In genomic region chr6:77463308-77463880, GRCh38 we compare ENCODE assay signal across 10 cellular contexts. TPM values are rescaled to one million over a fixed set of nuclear protein-coding genes. Genes with fewer than 3 reads are reported as not detected.
DNase-seq lines count a peak whose midpoint lies in the region; ATAC-seq and TF ChIP-seq lines count a peak whose summit lies in the region.
"Had no signal": no experiment of that assay in that cellular context is flagged by ENCODE, and none has a peak within 500 bp of the region (broad histone marks: within the 10 kb centered on the region; RNA-seq: fewer than 3 reads in every experiment).

Gene HTR1B, minus strand, starts transcription at chr6:77463491. Its CDS starts 88 bp downstream, at chr6:77463403.

- peak within 1 kb of the TSS; percentile 72 for H3K27ac ChIP-seq in caudate nucleus (ENCODE audit: low read depth, low read length)
- H3K27ac ChIP-seq in lung (ENCODE audit: low read depth in 1 of 2, low read length in 1 of 2) = peak within 1 kb of the TSS in 1 of 2 donors; percentile 32
- no peak within 1 kb of the TSS for H3K27ac ChIP-seq in transverse colon
- H3K27ac ChIP-seq: BLaER1, HL-60 had no signal

- H3K4me3 ChIP-seq in lung (peak within 1 kb of the TSS; percentile 30), transverse colon (peak within 1 kb of the TSS in 3 of 4 donors; percentile 14 to 37 (median 27))
- H3K4me3 ChIP-seq: BLaER1 had no signal

- DNase-seq in T-helper 2 cell treated with Interferon-gamma antibody and Interleukin-4, amounts not matched to agents 5 μg/mL and 100 μg/mL, for 36 hours (ENCODE audit: low spot score) = no peak
- DNase-seq in T-helper 2 cell (no peak), caudate nucleus (lab: John Stamatoyannopoulos, UW) (peak in 23 of 61 donors; percentile 7 to 66 (median 42)), lung (ENCODE audit: low spot score) (no peak), transverse colon (no peak), KG1 (lab: John Stamatoyannopoulos, UW) (no peak)
- no peak for DNase-seq in NK-92 treated with Interleukin-12 subunit alpha and Interleukin-12 subunit beta, amount 100 ng/mL, for 24 hours (lab: John Stamatoyannopoulos, UW)

- no peak within 1 kb of the TSS for H3K27ac Mint-ChIP-seq in T-helper 2 cell treated with Interferon-gamma antibody and Interleukin-4, amounts not matched to agents 5 μg/mL and 100 μg/mL, for 36 hours

- peak within 1 kb of the TSS; percentile 30 for H3K4me3 Mint-ChIP-seq in T-helper 2 cell treated with Interferon-gamma antibody and Interleukin-4, amounts not matched to agents 5 μg/mL and 100 μg/mL, for 36 hours

- peaks cover 3% of the 10 kb centered on the region for H3K36me3 Mint-ChIP-seq in T-helper 2 cell treated with Interferon-gamma antibody and Interleukin-4, amounts not matched to agents 5 μg/mL and 100 μg/mL, for 36 hours (ENCODE audit: low read depth)

- no peak for TF ChIP-seq EP300 in transverse colon (IDR thresholded peaks at IDR 0.05; ENCODE audit: low read depth)

- H3K4me1 Mint-ChIP-seq in T-helper 2 cell treated with Interferon-gamma antibody and Interleukin-4, amounts not matched to agents 5 μg/mL and 100 μg/mL, for 36 hours (ENCODE audit: low read depth) = peaks cover 9% of the 10 kb centered on the region

- H3K4me1 ChIP-seq in lung (ENCODE audit: control insufficient read depth in 2 of 2, insufficient read depth in 2 of 2, low read length in 2 of 2) = peaks cover 0 to 17% of the 10 kb centered on the region in 2 donors
- peaks cover 10 to 24% (median 18%) of the 10 kb centered on the region in 4 donors for H3K4me1 ChIP-seq in transverse colon

- intact Hi-C loops in transverse colon (cut with DNase I; ENCODE audit: low total_unique reads) = no loop called here

- H3K9me3 ChIP-seq in lung (ENCODE audit: control insufficient read depth in 2 of 2, insufficient read depth in 1 of 2, low read length in 1 of 2) = peaks cover 0 to 18% of the 10 kb centered on the region in 2 donors
- H3K9me3 ChIP-seq in transverse colon = no peaks in the 10 kb centered on the region

- in situ Hi-C loops in transverse colon (cut with MboI; ENCODE audit: low pct_ligation_motif_present in 1 of 4, low pct_unique_long_range_greater_than_20kb in 1 of 4, low sequenced_read_pairs in 3 of 4) = loop anchor here in 3 of 4 donors (25.0 kb wide), 1 partner anchor 1526 kb away; no protein-coding TSS in a partner anchor

- H3K9me3 Mint-ChIP-seq in T-helper 2 cell treated with Interferon-gamma antibody and Interleukin-4, amounts not matched to agents 5 μg/mL and 100 μg/mL, for 36 hours = peaks cover 8% of the 10 kb centered on the region

- no peak for TF ChIP-seq CTCF in lung (IDR thresholded peaks at IDR 0.05; ENCODE audit: control extremely low read depth, extremely low read depth)
- TF ChIP-seq CTCF in transverse colon (IDR thresholded peaks at IDR 0.05) = no peak

- 1% methylated on average over 30 to 31 of the region's 31 CpGs for WGBS in lung, 2 donors
- 9% methylated on average over 31 of the region's 31 CpGs; no CpG with 5 or more reads in 1 of the 2 donors for WGBS in transverse colon (ENCODE audit: low coverage in 1 of 2), 2 donors

- H3K27me3 ChIP-seq in lung (ENCODE audit: control insufficient read depth, insufficient read depth) = peaks cover 8% of the 10 kb centered on the region
- peaks cover 70% of the 10 kb centered on the region for H3K27me3 ChIP-seq in transverse colon

- H3K27me3 Mint-ChIP-seq in T-helper 2 cell treated with Interferon-gamma antibody and Interleukin-4, amounts not matched to agents 5 μg/mL and 100 μg/mL, for 36 hours (ENCODE audit: low read depth) = peaks cover 60% of the 10 kb centered on the region

- H3K36me3 ChIP-seq in lung (ENCODE audit: control insufficient read depth in 2 of 2, insufficient read depth in 2 of 2, low read length in 2 of 2) (no peaks in the 10 kb centered on the region), transverse colon (no peaks in the 10 kb centered on the region)
- H3K36me3 ChIP-seq: BLaER1 had no signal

- TF ChIP-seq POLR2A in transverse colon (IDR thresholded peaks at IDR 0.05) = no peak

- ATAC-seq in lung (ENCODE audit: insufficient read depth, low FRiP score) (no peak), GM21737 (IDR thresholded peaks at IDR 0.05; ENCODE audit: unreplicated experiment) (no peak)

RNA-seq across cellular contexts. Expression of gene HTR1B, which starts in this region (rescaled TPM):
- total RNA-seq in lung (under 1 TPM in 1 of 2 donors, not detected in 1; 0.64 TPM), transverse colon (not detected)
- polyA plus RNA-seq in lung = under 1 TPM; 0.03 to 0.06 TPM
